18 cellular contexts compared by ENCODE assay signal in genomic region chr13:81442904-81443303, GRCh38.
DNase-seq lines count a peak whose midpoint lies in the region; ATAC-seq, FAIRE-seq and TF ChIP-seq lines count a peak whose summit lies in the region.
"Had no signal": no experiment of that assay in that cellular context is flagged by ENCODE, and none has a peak within 500 bp of the region (broad histone marks: within the 10 kb centered on the region; RNA-seq: fewer than 3 reads in every experiment).

No MANE protein-coding gene starts in this region.

- no peak overlapping the region for H3K4me2 ChIP-seq in SK-N-SH
- H3K4me2 ChIP-seq: A549 had no signal

- H3K79me2 ChIP-seq in SK-N-SH (ENCODE audit: insufficient read depth) = no peaks in the 10 kb centered on the region

- H3K4me1 ChIP-seq in foreskin keratinocyte (peaks cover 4% of the 10 kb centered on the region), SK-N-SH (ENCODE audit: control insufficient read depth in 1 of 2, insufficient read depth in 2 of 2, low read depth in 1 of 2, low read length in 1 of 2) (no peaks in the 10 kb centered on the region)
- H3K4me1 ChIP-seq: A549, Caco-2 had no signal

- CTCF ChIA-PET in RWPE1 (lab: Yijun Ruan, JAX) (no interaction called here), SK-N-SH (lab: Yijun Ruan, JAX) (no interaction called here)

- H3K4me3 ChIP-seq in bronchial epithelial cell (ENCODE audit: low read depth, low read length) = no peak overlapping the region
- no peak overlapping the region for H3K4me3 ChIP-seq in retinal pigment epithelial cell (ENCODE audit: low read length)
- no peak overlapping the region for H3K4me3 ChIP-seq in SK-N-SH (ENCODE audit: low read depth in 2 of 2, low read length in 1 of 2)
- H3K4me3 ChIP-seq: A549 had no signal

- no peaks in the 10 kb centered on the region for H3K9me3 ChIP-seq in SK-N-SH
- H3K9me3 ChIP-seq: A549, Caco-2 had no signal

- TF ChIP-seq CTCF in RWPE1 (conservative IDR thresholded peaks at IDR 0.05; ENCODE audit: low read depth) (no peak), bronchial epithelial cell (IDR thresholded peaks at IDR 0.05; ENCODE audit: insufficient read depth, low read length, severe bottlenecking) (no peak), foreskin keratinocyte (conservative IDR thresholded peaks at IDR 0.05) (no peak), retinal pigment epithelial cell (conservative IDR thresholded peaks at IDR 0.05; ENCODE audit: low read depth, low read length) (no peak), SK-N-SH (IDR thresholded peaks at IDR 0.05) (no peak)

- TF ChIP-seq RAD21 in SK-N-SH (IDR thresholded peaks at IDR 0.05; ENCODE audit: low read length) = no peak

- no peaks in the 10 kb centered on the region for H4K20me1 ChIP-seq in SK-N-SH (ENCODE audit: insufficient read depth)

- no peak overlapping the region for H3K9ac ChIP-seq in SK-N-SH

- TF ChIP-seq EP300 in SK-N-SH (IDR thresholded peaks at IDR 0.05; ENCODE audit: borderline replicate concordance in 1 of 2, low read depth in 1 of 2, low read length in 1 of 2) = no peak

- H2AFZ ChIP-seq in SK-N-SH (ENCODE audit: low read depth) = no peak overlapping the region

- DNase-seq in RWPE1 (ENCODE audit: low spot score) (peak; percentile 4), bronchial epithelial cell (ENCODE audit: low read depth) (peak; percentile 96), foreskin keratinocyte (peak; percentile 63 to 78), retinal pigment epithelial cell (ENCODE audit: low read depth) (peak; percentile 11), NCI-H524 treated with DMSO at 0.1 percent for 48 hours (lab: John Stamatoyannopoulos, UW) (no peak), SK-N-SH (no peak)
- DNase-seq: AML-193; Caco-2; CD4-positive, alpha-beta T cell; GDM1; H9 had no signal

- H3K36me3 ChIP-seq in bronchial epithelial cell (ENCODE audit: control insufficient read depth, insufficient read depth, low read length) (no peaks in the 10 kb centered on the region), SK-N-SH (replicated peaks in 1 of 2; ENCODE audit: control insufficient read depth in 1 of 2, insufficient read depth in 2 of 2, low read length in 1 of 2) (no peaks in the 10 kb centered on the region)

- H3K27me3 ChIP-seq in bronchial epithelial cell (ENCODE audit: control insufficient read depth, insufficient read depth, low read length) = no peaks in the 10 kb centered on the region
- no peaks in the 10 kb centered on the region for H3K27me3 ChIP-seq in foreskin keratinocyte
- no peaks in the 10 kb centered on the region for H3K27me3 ChIP-seq in SK-N-SH (ENCODE audit: insufficient read depth)

- H3K27ac ChIP-seq in RWPE1 (no peak overlapping the region), foreskin keratinocyte (no peak overlapping the region), SK-N-SH (ENCODE audit: low read depth in 2 of 2, low read length in 1 of 2) (no peak overlapping the region)
- H3K27ac ChIP-seq: A549, C4-2B had no signal

- peak; percentile 57 for ATAC-seq in foreskin keratinocyte
- ATAC-seq in GM21423 (IDR thresholded peaks at IDR 0.05; ENCODE audit: unreplicated experiment) = no peak
- ATAC-seq: A549 had no signal

- H3K9me2 ChIP-seq in SK-N-SH = no peaks in the 10 kb centered on the region

- FAIRE-seq in bronchial epithelial cell (lab: Jason Lieb, UNC) = no peak
- FAIRE-seq: A549, D721Med, GM12892, GM18507, H1 had no signal

- POLR2A ChIA-PET in RWPE1 (lab: Yijun Ruan, JAX; ENCODE audit: low non-redundant PET) (no interaction called here), SK-N-SH (lab: Yijun Ruan, JAX) (no interaction called here)

- 0% methylated on average over 1 of the region's 1 CpG for WGBS in SK-N-SH (ENCODE audit: low lambda C conversion rate)

- H3F3A ChIP-seq in SK-N-SH (replicated peaks; ENCODE audit: insufficient read depth) = no peaks in the 10 kb centered on the region

TF ChIP-seq in SK-N-SH, 30 proteins besides CTCF, POLR2A, EP300 and RAD21:
- TF ChIP-seq TCF12 (IDR thresholded peaks at IDR 0.05) (no peak), ELF1 (IDR thresholded peaks at IDR 0.05) (no peak), SMC3 (IDR thresholded peaks at IDR 0.05; ENCODE audit: low read depth, low read length) (no peak), TEAD4 (IDR thresholded peaks at IDR 0.05; ENCODE audit: borderline replicate concordance, insufficient read depth) (no peak), NFIC (IDR thresholded peaks at IDR 0.05; ENCODE audit: borderline replicate concordance) (no peak), MAX (IDR thresholded peaks at IDR 0.05; ENCODE audit: low read depth) (no peak), GATA2 (CRISPR knock-in tag; IDR thresholded peaks at IDR 0.05) (no peak), PBX3 (IDR thresholded peaks at IDR 0.05) (no peak), POLR2AphosphoS5 (IDR thresholded peaks at IDR 0.05; ENCODE audit: low read depth, low read length) (no peak), FOXJ3 (CRISPR knock-in tag; IDR thresholded peaks at IDR 0.05) (no peak), MEF2A (IDR thresholded peaks at IDR 0.05; ENCODE audit: borderline replicate concordance, low read depth) (no peak), TAF1 (IDR thresholded peaks at IDR 0.05; ENCODE audit: borderline replicate concordance, low read depth, low read length) (no peak), JUND (IDR thresholded peaks at IDR 0.05) (no peak), MXI1 (IDR thresholded peaks at IDR 0.05; ENCODE audit: low read depth, low read length) (no peak), NRF1 (IDR thresholded peaks at IDR 0.05; ENCODE audit: low read depth, low read length) (no peak), USF1 (IDR thresholded peaks at IDR 0.05; ENCODE audit: borderline replicate concordance, low read depth) (no peak), RCOR1 (IDR thresholded peaks at IDR 0.05; ENCODE audit: low read length) (no peak), REST (IDR thresholded peaks at IDR 0.05; ENCODE audit: low read depth, low read length) (no peak)

Comparison
In these comparisons a context has a peak if more than half of its experiments do, and no peak if none do; other contexts are left out.
1. DNase-seq: peak in RWPE1 (single experiment), bronchial epithelial cell (single experiment), foreskin keratinocyte (2 of 2) and retinal pigment epithelial cell (single experiment); none in NCI-H524 treated with DMSO at 0.1 percent for 48 hours (single experiment) and SK-N-SH (single experiment).